Comparison of ENCODE assay signal across 18 cellular contexts in genomic region chr6:96934087-96934486, GRCh38. TPM values are rescaled to one million over a fixed set of nuclear protein-coding genes. Genes with fewer than 3 reads are reported as not detected.
DNase-seq lines count a peak whose midpoint lies in the region; ATAC-seq, FAIRE-seq and TF ChIP-seq lines count a peak whose summit lies in the region.
"Had no signal": no experiment of that assay in that cellular context is flagged by ENCODE, and none has a peak within 500 bp of the region (broad histone marks: within the 10 kb centered on the region; RNA-seq: fewer than 3 reads in every experiment).

No MANE protein-coding gene starts in this region.

- H3K9me3 ChIP-seq in pancreas: no peaks in the 10 kb centered on the region
- H3K9me3 ChIP-seq: HAP-1 had no signal

- no peaks in the 10 kb centered on the region for H3K4me1 Mint-ChIP-seq in stimulated activated memory B cell treated with anti-CD40 and anti-IgM and Interleukin-4, amounts not matched to agents 10 μg/mL and 1 μg/mL and 100 μg/mL, for 72 hours
- peaks cover 2% of the 10 kb centered on the region for H3K4me1 Mint-ChIP-seq in stimulated activated effector memory CD8-positive, alpha-beta T cell treated with anti-CD3 and anti-CD28 coated beads, Interleukin-12 subunit alpha, Interleukin-12 subunit beta, amount 100 ng/mL, for 72 hours
- H3K4me1 Mint-ChIP-seq: B cell had no signal

- ATAC-seq in GM18873 (IDR thresholded peaks at IDR 0.05; ENCODE audit: low FRiP score, unreplicated experiment) (peak; percentile 42), HG02870 (IDR thresholded peaks at IDR 0.05; ENCODE audit: unreplicated experiment) (peak; percentile 61), HG03565 (IDR thresholded peaks at IDR 0.05; ENCODE audit: unreplicated experiment) (peak; percentile 51), pancreas (no peak)
- ATAC-seq in stimulated activated memory B cell treated with anti-CD40 and anti-IgM and Interleukin-4, amounts not matched to agents 10 μg/mL and 1 μg/mL and 100 μg/mL, for 72 hours: no peak
- no peak for ATAC-seq in stimulated activated effector memory CD8-positive, alpha-beta T cell treated with anti-CD3 and anti-CD28 coated beads, Interleukin-12 subunit alpha, Interleukin-12 subunit beta, amount 100 ng/mL, for 72 hours
- ATAC-seq: K562 had no signal

- no peak for DNase-seq in activated CD4-positive, CD25-positive, alpha-beta regulatory T cell treated with anti-CD3 and anti-CD28 coated beads, Interleukin-2, amount 50 U/mL, for 72 hours
- DNase-seq in pancreas: no peak
- no peak for DNase-seq in stimulated activated effector memory CD8-positive, alpha-beta T cell treated with anti-CD3 and anti-CD28 coated beads, Interleukin-12 subunit alpha, Interleukin-12 subunit beta, amount 100 ng/mL, for 72 hours (ENCODE audit: low spot score in 2 of 2)
- DNase-seq: C1 segment of cervical spinal cord; Calu3; CD4-positive, alpha-beta T cell; DMS 273 treated with DMSO at 0.1 percent for 48 hours; Karpas-422 had no signal

- H3K4me3 ChIP-seq in pancreas: no peak overlapping the region
- H3K4me3 ChIP-seq: HAP-1, K562 had no signal

- 86 to 92% methylated on average over 4 of the region's 4 CpGs for WGBS in pancreas, 2 donors

- H3K36me3 Mint-ChIP-seq in stimulated activated memory B cell treated with anti-CD40 and anti-IgM and Interleukin-4, amounts not matched to agents 10 μg/mL and 1 μg/mL and 100 μg/mL, for 72 hours: no peaks in the 10 kb centered on the region
- H3K36me3 Mint-ChIP-seq in stimulated activated effector memory CD8-positive, alpha-beta T cell treated with anti-CD3 and anti-CD28 coated beads, Interleukin-12 subunit alpha, Interleukin-12 subunit beta, amount 100 ng/mL, for 72 hours: no peaks in the 10 kb centered on the region

- H3K36me3 ChIP-seq in pancreas: no peaks in the 10 kb centered on the region
- H3K36me3 ChIP-seq: HAP-1 had no signal

- H3K4me1 ChIP-seq in pancreas: no peaks in the 10 kb centered on the region

- TF ChIP-seq CTCF in pancreas (IDR thresholded peaks at IDR 0.05): no peak

- H3K27ac Mint-ChIP-seq in stimulated activated memory B cell treated with anti-CD40 and anti-IgM and Interleukin-4, amounts not matched to agents 10 μg/mL and 1 μg/mL and 100 μg/mL, for 72 hours: no peak overlapping the region
- no peak overlapping the region for H3K27ac Mint-ChIP-seq in stimulated activated effector memory CD8-positive, alpha-beta T cell treated with anti-CD3 and anti-CD28 coated beads, Interleukin-12 subunit alpha, Interleukin-12 subunit beta, amount 100 ng/mL, for 72 hours
- H3K27ac Mint-ChIP-seq: B cell; CD4-positive, alpha-beta T cell had no signal

- intact Hi-C loops in pancreas (cut with DNase I): no loop called here

- no peaks in the 10 kb centered on the region for H3K9me3 Mint-ChIP-seq in stimulated activated memory B cell treated with anti-CD40 and anti-IgM and Interleukin-4, amounts not matched to agents 10 μg/mL and 1 μg/mL and 100 μg/mL, for 72 hours
- H3K9me3 Mint-ChIP-seq in stimulated activated effector memory CD8-positive, alpha-beta T cell treated with anti-CD3 and anti-CD28 coated beads, Interleukin-12 subunit alpha, Interleukin-12 subunit beta, amount 100 ng/mL, for 72 hours: no peaks in the 10 kb centered on the region
- H3K9me3 Mint-ChIP-seq: CD4-positive, alpha-beta T cell had no signal

- no peak overlapping the region for H3K4me3 Mint-ChIP-seq in stimulated activated memory B cell treated with anti-CD40 and anti-IgM and Interleukin-4, amounts not matched to agents 10 μg/mL and 1 μg/mL and 100 μg/mL, for 72 hours
- no peak overlapping the region for H3K4me3 Mint-ChIP-seq in stimulated activated effector memory CD8-positive, alpha-beta T cell treated with anti-CD3 and anti-CD28 coated beads, Interleukin-12 subunit alpha, Interleukin-12 subunit beta, amount 100 ng/mL, for 72 hours
- H3K4me3 Mint-ChIP-seq: B cell; CD4-positive, alpha-beta T cell had no signal

- peaks cover 10% of the 10 kb centered on the region for H3K27me3 Mint-ChIP-seq in stimulated activated memory B cell treated with anti-CD40 and anti-IgM and Interleukin-4, amounts not matched to agents 10 μg/mL and 1 μg/mL and 100 μg/mL, for 72 hours
- H3K27me3 Mint-ChIP-seq: CD4-positive, alpha-beta T cell had no signal

- no peaks in the 10 kb centered on the region for H3K27me3 ChIP-seq in pancreas

- no peak for FAIRE-seq in pancreas (lab: Jason Lieb, UNC)
- FAIRE-seq: A204.1, GM12891, H1, K562 had no signal

- no peak overlapping the region for H3K27ac ChIP-seq in pancreas

RNA-seq across cellular contexts. Expression of gene KLHL32, which starts 9.6 kb away (rescaled TPM):
- 1 to 10 TPM in 1 of 6 donors, under 1 TPM in 5; 0.37 to 1.3 (median 0.43) TPM for total RNA-seq in pancreas
- polyA plus RNA-seq in pancreas: 1 to 10 TPM in 1 of 2 donors, under 1 TPM in 1; 0.49 to 1.2 TPM

RNA-seq across cellular contexts. Expression of gene NDUFAF4, which starts 36.4 kb away (rescaled TPM):
- total RNA-seq in pancreas: 10 to 100 TPM in 5 of 6 donors, 1 to 10 TPM in 1; 8.2 to 15.2 (median 12.0) TPM
- polyA plus RNA-seq in pancreas: 10 to 100 TPM; 11.1 to 17.0 TPM

Comparison
In these comparisons a context has a peak if more than half of its experiments do, and no peak if none do; other contexts are left out.
1. ATAC-seq: peak in GM18873 (single experiment), HG02870 (single experiment) and HG03565 (single experiment); none in stimulated activated memory B cell treated with anti-CD40 and anti-IgM and Interleukin-4, amounts not matched to agents 10 μg/mL and 1 μg/mL and 100 μg/mL, for 72 hours (single experiment), pancreas (0 of 4) and stimulated activated effector memory CD8-positive, alpha-beta T cell treated with anti-CD3 and anti-CD28 coated beads, Interleukin-12 subunit alpha, Interleukin-12 subunit beta, amount 100 ng/mL, for 72 hours (single experiment).